Comparison of ENCODE assay signal across 8 cellular contexts in genomic region chr7:134986363-134987231, GRCh38. TPM values are rescaled to one million over a fixed set of nuclear protein-coding genes. Genes with fewer than 3 reads are reported as not detected.
DNase-seq lines count a peak whose midpoint lies in the region; ATAC-seq, FAIRE-seq and TF ChIP-seq lines count a peak whose summit lies in the region.

Gene AGBL3 (plus strand): TSS chr7:134986508. CDS start chr7:134987934, 1,426 bp downstream.

- H3K36me3 Mint-ChIP-seq in immature natural killer cell, result peaks cover 0 to 3% (median 3%) of the 10 kb centered on the region in 3 donors

- no peaks in the 10 kb centered on the region for H3K27me3 ChIP-seq in WERI-Rb-1 (ENCODE audit: insufficient read depth, low read depth, severe bottlenecking)
- no peaks in the 10 kb centered on the region for H3K27me3 ChIP-seq in bronchial epithelial cell (ENCODE audit: control insufficient read depth, insufficient read depth, low read length)

- peaks cover 19% of the 10 kb centered on the region for H3K36me3 ChIP-seq in WERI-Rb-1
- no peaks in the 10 kb centered on the region for H3K36me3 ChIP-seq in bronchial epithelial cell (ENCODE audit: control insufficient read depth, insufficient read depth, low read length)

- peak within 1 kb of the TSS; percentile 96 for H3K27ac ChIP-seq in WERI-Rb-1

- DNase-seq in AG04449 (ENCODE audit: low read depth, low spot score), result peak; percentile 47
- peak; percentile 96 for DNase-seq in NCI-H2171 treated with DMSO at 0.1 percent for 48 hours (lab: John Stamatoyannopoulos, UW)
- DNase-seq in WERI-Rb-1, result peak; percentile 97
- peak; percentile 88 for DNase-seq in bronchial epithelial cell (ENCODE audit: low read depth)
- DNase-seq in immature natural killer cell, result peak; percentile 87 to 90 (median 89)
- peak; percentile 83 for DNase-seq in smooth muscle cell of the brain vasculature (ENCODE audit: low read depth, low spot score)

- peak within 1 kb of the TSS; percentile 93 to 99 (median 98) for H3K4me3 Mint-ChIP-seq in immature natural killer cell

- TF ChIP-seq CTCF in AG04449 (IDR thresholded peaks at IDR 0.05; ENCODE audit: insufficient read depth, low read length, missing control alignments), result peak; percentile 67
- peak; percentile 66 for TF ChIP-seq CTCF in WERI-Rb-1 (IDR thresholded peaks at IDR 0.05; ENCODE audit: low read depth, low read length)
- TF ChIP-seq CTCF in bronchial epithelial cell (IDR thresholded peaks at IDR 0.05; ENCODE audit: insufficient read depth, low read length, severe bottlenecking), result peak; percentile 85

- no peaks in the 10 kb centered on the region for H3K9me3 ChIP-seq in WERI-Rb-1 (ENCODE audit: severe bottlenecking)

- H3K4me3 ChIP-seq in AG04449 (ENCODE audit: low read depth, low read length) (peak within 1 kb of the TSS; percentile 87), WERI-Rb-1 (ENCODE audit: low read depth, low read length) (peak within 1 kb of the TSS; percentile 84), bronchial epithelial cell (ENCODE audit: low read depth, low read length) (peak within 1 kb of the TSS; percentile 88)

- POLR2A ChIA-PET in AG04449 (lab: Yijun Ruan, JAX), result interaction anchor here (0.6 to 1.1 kb wide), 4 partner anchors 10 to 235 kb away, joined by 3 read pairs; partner anchors contain the start of gene CYREN

- H3K9me3 Mint-ChIP-seq in immature natural killer cell, result no peaks in the 10 kb centered on the region

- H3K27me3 Mint-ChIP-seq in immature natural killer cell (ENCODE audit: low read depth in 3 of 3), result peaks cover 0 to 3% (median 2%) of the 10 kb centered on the region in 3 donors

- peaks cover 20 to 27% of the 10 kb centered on the region in 2 donors for H3K4me1 Mint-ChIP-seq in immature natural killer cell

- ATAC-seq in GM18868 (IDR thresholded peaks at IDR 0.05; ENCODE audit: unreplicated experiment) (peak; percentile 93), HG03108 (IDR thresholded peaks at IDR 0.05; ENCODE audit: unreplicated experiment) (peak; percentile 91)

- peak within 1 kb of the TSS; percentile 86 to 96 (median 96) for H3K27ac Mint-ChIP-seq in immature natural killer cell

- no peak for FAIRE-seq in bronchial epithelial cell (lab: Jason Lieb, UNC)

- CTCF ChIA-PET in AG04449 (lab: Yijun Ruan, JAX), result interaction anchor here (0.6 to 2.2 kb wide), 12 partner anchors 11 to 352 kb away, joined by 3 to 15 read pairs (median 3); partner anchors contain the start of gene CYREN

RNA-seq across cellular contexts. Expression of gene AGBL3, which starts in this region (rescaled TPM):
- 1.8 and 2.7 TPM in 2 replicates for total RNA-seq in bronchial epithelial cell
- polyA plus RNA-seq in immature natural killer cell, result 1 to 10 TPM in 1 of 3 donors, under 1 TPM in 1, not detected in 1; 0.43 to 1.2 TPM

Comparison
In these comparisons a context has a peak if more than half of its experiments do, and no peak if none do; other contexts are left out.
1. Peak in every context shown above with its lines: DNase-seq, ATAC-seq, H3K4me3 ChIP-seq and H3K27ac ChIP-seq.
2. DNase-seq: peak in every context shown above with its lines; median percentile 97 in WERI-Rb-1; 96 in NCI-H2171 treated with DMSO at 0.1 percent for 48 hours; 89 in immature natural killer cell; 88 in bronchial epithelial cell; 83 in smooth muscle cell of the brain vasculature; 47 in AG04449.